In genomic region chr7:999149-999883, GRCh38 we compare ENCODE assay signal across 34 cellular contexts. TPM values are rescaled to one million over a fixed set of nuclear protein-coding genes. Genes with fewer than 3 reads are reported as not detected.
DNase-seq lines count a peak whose midpoint lies in the region; ATAC-seq and TF ChIP-seq lines count a peak whose summit lies in the region.
"Had no signal": no experiment of that assay in that cellular context is flagged by ENCODE, and none has a peak within 500 bp of the region (broad histone marks: within the 10 kb centered on the region; RNA-seq: fewer than 3 reads in every experiment).

No MANE protein-coding gene starts in this region.

- H3K4me1 Mint-ChIP-seq in endodermal cell = no peaks in the 10 kb centered on the region
- H3K4me1 Mint-ChIP-seq in stimulated activated naive B cell treated with anti-CD40 and anti-IgM and Interleukin-4, amounts not matched to agents 10 μg/mL and 1 μg/mL and 100 μg/mL, for 72 hours = peaks cover 18 to 30% of the 10 kb centered on the region in 2 donors
- H3K4me1 Mint-ChIP-seq: activated CD8-positive, alpha-beta memory T cell treated with anti-CD3 and anti-CD28 coated beads, Interleukin-2, amount 10 ng/mL, durations not matched to agents 7 days and 5 days had no signal

- intact Hi-C loops in testis (cut with DNase I; ENCODE audit: low total_unique reads) = loop anchor here (10.0 kb wide), 1 partner anchor 175 kb away; no protein-coding TSS in a partner anchor

- TF ChIP-seq POLR2A in testis (IDR thresholded peaks at IDR 0.05) = no peak

- no peaks in the 10 kb centered on the region; the same call in 1 of the 2 replicates for H3F3A ChIP-seq in OCI-LY1 (ENCODE audit: insufficient read depth, low read length)

- H3K4me3 Mint-ChIP-seq in endodermal cell = no peak overlapping the region
- H3K4me3 Mint-ChIP-seq in stimulated activated naive B cell treated with anti-CD40 and anti-IgM and Interleukin-4, amounts not matched to agents 10 μg/mL and 1 μg/mL and 100 μg/mL, for 72 hours = no peak overlapping the region
- H3K4me3 Mint-ChIP-seq: activated CD8-positive, alpha-beta memory T cell treated with anti-CD3 and anti-CD28 coated beads, Interleukin-2, amount 10 ng/mL, durations not matched to agents 7 days and 5 days; activated T-cell treated with anti-CD3 and anti-CD28 coated beads, Interleukin-2, amount 50 U/mL, for 72 hours; CD14-positive monocyte; natural killer cell treated with Interleukin-12 subunit alpha and Interleukin-12 subunit beta and Interleukin-15 and Interleukin-18, amount 100 ng/mL, for 72 hours had no signal

- H3K4me2 ChIP-seq in OCI-LY1 (ENCODE audit: low read length) = no peak overlapping the region; the same call in 1 of the 2 replicates

- no peak overlapping the region for H2AFZ ChIP-seq in OCI-LY1 (ENCODE audit: low read length)

- no peaks in the 10 kb centered on the region for H3K9me2 ChIP-seq in OCI-LY1 (ENCODE audit: low read depth, low read length)

- no peaks in the 10 kb centered on the region for H3K79me2 ChIP-seq in OCI-LY1 (ENCODE audit: insufficient read depth, low read length)

- H3K27ac Mint-ChIP-seq in endodermal cell = no peak overlapping the region
- peak overlapping the region; percentile 52 for H3K27ac Mint-ChIP-seq in stimulated activated naive B cell treated with anti-CD40 and anti-IgM and Interleukin-4, amounts not matched to agents 10 μg/mL and 1 μg/mL and 100 μg/mL, for 72 hours
- H3K27ac Mint-ChIP-seq: activated T-cell treated with anti-CD3 and anti-CD28 coated beads, Interleukin-2, amount 50 U/mL, for 72 hours; CD14-positive monocyte; natural killer cell treated with Interleukin-12 subunit alpha and Interleukin-12 subunit beta and Interleukin-15 and Interleukin-18, amount 100 ng/mL, for 72 hours had no signal

- H3K9me3 ChIP-seq in OCI-LY1 (ENCODE audit: low read length) (no peaks in the 10 kb centered on the region), endodermal cell (ENCODE audit: control insufficient read depth, low read length) (no peaks in the 10 kb centered on the region), testis (no peaks in the 10 kb centered on the region)
- H3K9me3 ChIP-seq: gastroesophageal sphincter, suprapubic skin had no signal

- ATAC-seq in GM21360 (IDR thresholded peaks at IDR 0.05; ENCODE audit: unreplicated experiment) = peak; percentile 34
- ATAC-seq in stimulated activated naive B cell treated with anti-CD40 and anti-IgM and Interleukin-4, amounts not matched to agents 10 μg/mL and 1 μg/mL and 100 μg/mL, for 72 hours (replicated peaks) = no peak
- ATAC-seq in GM21367 (IDR thresholded peaks at IDR 0.05; ENCODE audit: unreplicated experiment) = no peak
- ATAC-seq in GM21619 (IDR thresholded peaks at IDR 0.05; ENCODE audit: unreplicated experiment) = no peak
- ATAC-seq: activated CD8-positive, alpha-beta memory T cell treated with anti-CD3 and anti-CD28 coated beads, Interleukin-2, amount 10 ng/mL, durations not matched to agents 7 days and 5 days; activated T-cell treated with anti-CD3 and anti-CD28 coated beads, Interleukin-2, amount 50 U/mL, for 72 hours; gastroesophageal sphincter; HepG2; left cardiac atrium; natural killer cell treated with Interleukin-12 subunit alpha and Interleukin-12 subunit beta and Interleukin-15 and Interleukin-18, amount 100 ng/mL, for 72 hours had no signal

- H3K9ac ChIP-seq in OCI-LY1 (ENCODE audit: low read length) (no peak overlapping the region; the same call in 1 of the 2 replicates), endodermal cell (ENCODE audit: extremely low read depth, low read length, poor library complexity, severe bottlenecking) (no peak overlapping the region)

- H3K36me3 ChIP-seq in OCI-LY1 (ENCODE audit: insufficient read depth, low read length) (peaks cover 5% of the 10 kb centered on the region; the same call in 1 of the 2 replicates), endodermal cell (ENCODE audit: control insufficient read depth, insufficient read depth, low read length) (peaks cover 9% of the 10 kb centered on the region), testis (ENCODE audit: low read depth, missing control alignments) (no peaks in the 10 kb centered on the region)

- H3K9me3 Mint-ChIP-seq in endodermal cell = no peaks in the 10 kb centered on the region
- no peaks in the 10 kb centered on the region for H3K9me3 Mint-ChIP-seq in stimulated activated naive B cell treated with anti-CD40 and anti-IgM and Interleukin-4, amounts not matched to agents 10 μg/mL and 1 μg/mL and 100 μg/mL, for 72 hours
- H3K9me3 Mint-ChIP-seq: activated T-cell treated with anti-CD3 and anti-CD28 coated beads, Interleukin-2, amount 50 U/mL, for 72 hours; natural killer cell treated with Interleukin-12 subunit alpha and Interleukin-12 subunit beta and Interleukin-15 and Interleukin-18, amount 100 ng/mL, for 72 hours had no signal

- no peak overlapping the region for H3K4me3 ChIP-seq in OCI-LY1 (ENCODE audit: low read depth, low read length, poor library complexity, severe bottlenecking)
- no peak overlapping the region for H3K4me3 ChIP-seq in endodermal cell (ENCODE audit: low read length)
- no peak overlapping the region for H3K4me3 ChIP-seq in testis
- H3K4me3 ChIP-seq: gastroesophageal sphincter, lung, suprapubic skin had no signal

- peaks cover 7% of the 10 kb centered on the region for H3K36me3 Mint-ChIP-seq in endodermal cell (ENCODE audit: low read depth)
- peaks cover 36 to 46% of the 10 kb centered on the region in 2 donors for H3K36me3 Mint-ChIP-seq in stimulated activated naive B cell treated with anti-CD40 and anti-IgM and Interleukin-4, amounts not matched to agents 10 μg/mL and 1 μg/mL and 100 μg/mL, for 72 hours
- H3K36me3 Mint-ChIP-seq: activated CD8-positive, alpha-beta memory T cell treated with anti-CD3 and anti-CD28 coated beads, Interleukin-2, amount 10 ng/mL, durations not matched to agents 7 days and 5 days; natural killer cell treated with Interleukin-12 subunit alpha and Interleukin-12 subunit beta and Interleukin-15 and Interleukin-18, amount 100 ng/mL, for 72 hours had no signal

- TF ChIP-seq CTCF in OCI-LY1 (IDR thresholded peaks at IDR 0.05; ENCODE audit: low read length) (no peak), endodermal cell (conservative IDR thresholded peaks at IDR 0.05) (no peak), testis (IDR thresholded peaks at IDR 0.05) (no peak)

- no peaks in the 10 kb centered on the region for H4K20me1 ChIP-seq in OCI-LY1 (ENCODE audit: insufficient read depth, low read length)

- H3K27me3 ChIP-seq in OCI-LY1 (ENCODE audit: insufficient read depth, low read length) = no peaks in the 10 kb centered on the region
- no peaks in the 10 kb centered on the region for H3K27me3 ChIP-seq in endodermal cell (ENCODE audit: control insufficient read depth, insufficient read depth, low read length, poor library complexity, severe bottlenecking)
- H3K27me3 ChIP-seq in testis = no peaks in the 10 kb centered on the region
- H3K27me3 ChIP-seq: gastroesophageal sphincter, suprapubic skin had no signal

- H3K4me1 ChIP-seq in OCI-LY1 (ENCODE audit: insufficient read depth, low read length, severe bottlenecking) (peaks cover 74% of the 10 kb centered on the region), endodermal cell (ENCODE audit: control insufficient read depth, insufficient read depth, low read length) (no peaks in the 10 kb centered on the region), testis (no peaks in the 10 kb centered on the region)
- H3K4me1 ChIP-seq: gastroesophageal sphincter had no signal

- DNase-seq in endodermal cell (no peak), testis (no peak), retina (no peak)
- no peak for DNase-seq in stimulated activated naive B cell treated with anti-CD40 and anti-IgM and Interleukin-4, amounts not matched to agents 10 μg/mL and 1 μg/mL and 100 μg/mL, for 72 hours
- DNase-seq: activated CD4-positive, alpha-beta T cell treated with anti-CD3 and anti-CD28 coated beads, Interleukin-2, amount 50 U/mL, for 4 hours; activated CD8-positive, alpha-beta memory T cell treated with anti-CD3 and anti-CD28 coated beads, Interleukin-2, amount 10 ng/mL, durations not matched to agents 7 days and 5 days; activated naive CD4-positive, alpha-beta T cell; activated T-cell treated with anti-CD3 and anti-CD28 coated beads, Interleukin-2, amount 50 U/mL, for 72 hours; cerebellar nuclear complex; DMS79; GF-D8; HCEC 1CT; hippocampal formation; Kasumi-1; left cardiac atrium; NCI-H1436; NCI-H2107; NCI-H748 treated with DMSO at 0.1 percent for 48 hours; stimulated activated CD4-positive, alpha-beta T cell treated with anti-CD3 and anti-CD28 coated beads, Interleukin-15, amount 100 ng/mL, for 24 hours; stimulated activated CD4-positive, alpha-beta T cell treated with anti-CD3 and anti-CD28 coated beads, Interleukin-4, amount 100 ng/mL, for 4 hours had no signal

- 88 to 91% methylated on average over 11 to 28 of the region's 28 CpGs for WGBS in endodermal cell (ENCODE audit: insufficient coverage in 1 of 2, insufficient read length in 1 of 2), 2 experiments
- 87 to 90% methylated on average over 26 to 28 of the region's 28 CpGs for WGBS in testis, 2 donors

- H3K27ac ChIP-seq in OCI-LY1 (ENCODE audit: low read depth, low read length, poor library complexity, severe bottlenecking) (peak overlapping the region; percentile 89), endodermal cell (ENCODE audit: low read depth, low read length) (peak overlapping the region; percentile 60), testis (no peak overlapping the region)
- H3K27ac ChIP-seq: gastroesophageal sphincter, suprapubic skin had no signal

- no peaks in the 10 kb centered on the region for H3K27me3 Mint-ChIP-seq in endodermal cell (ENCODE audit: insufficient read depth)
- H3K27me3 Mint-ChIP-seq in stimulated activated naive B cell treated with anti-CD40 and anti-IgM and Interleukin-4, amounts not matched to agents 10 μg/mL and 1 μg/mL and 100 μg/mL, for 72 hours = no peaks in the 10 kb centered on the region
- H3K27me3 Mint-ChIP-seq: activated CD8-positive, alpha-beta memory T cell treated with anti-CD3 and anti-CD28 coated beads, Interleukin-2, amount 10 ng/mL, durations not matched to agents 7 days and 5 days; natural killer cell treated with Interleukin-12 subunit alpha and Interleukin-12 subunit beta and Interleukin-15 and Interleukin-18, amount 100 ng/mL, for 72 hours had no signal

RNA-seq across cellular contexts. Expression of gene CYP2W1, which starts 16.3 kb away (rescaled TPM):
- total RNA-seq in endodermal cell = not detected
- polyA plus RNA-seq in endodermal cell (2013, experiment 1 of 2) = not detected
- not detected for polyA plus RNA-seq in endodermal cell (2013, experiment 2 of 2)
- total RNA-seq in testis = 1 to 10 TPM in 1 of 2 donors, under 1 TPM in 1; 0.71 to 1.2 TPM
- polyA plus RNA-seq in testis (ENCODE audit: insufficient read depth, low read depth, low replicate concordance) = 0.61 TPM
- total RNA-seq: activated CD8-positive, alpha-beta memory T cell treated with anti-CD3 and anti-CD28 coated beads, Interleukin-2, amount 10 ng/mL, durations not matched to agents 7 days and 5 days; activated T-cell treated with anti-CD3 and anti-CD28 coated beads, Interleukin-2, amount 50 U/mL, for 72 hours; fibroblast of lung; gastroesophageal sphincter; left cardiac atrium; natural killer cell treated with Interleukin-12 subunit alpha and Interleukin-12 subunit beta and Interleukin-15 and Interleukin-18, amount 100 ng/mL, for 72 hours; osteocyte; SK-MEL-5; T-helper 1 cell treated with Interleukin-12 subunit alpha and Interleukin-12 subunit beta and Interleukin-4 antibody, amounts not matched to agents 30 ng/mL and 1 ng/mL, for 36 hours had no signal
- polyA plus RNA-seq: CD14-positive monocyte, fibroblast of lung had no signal

RNA-seq across cellular contexts. Expression of gene COX19, which starts 24.0 kb away (rescaled TPM):
- total RNA-seq in endodermal cell = 10 to 100 TPM; 15.0 to 18.5 TPM
- polyA plus RNA-seq in endodermal cell (2013, experiment 1 of 2) = 11.1 TPM
- polyA plus RNA-seq in endodermal cell (2013, experiment 2 of 2) = 9.6 TPM
- total RNA-seq in testis = 10 to 100 TPM; 21.6 to 23.5 TPM
- 8.8 TPM for polyA plus RNA-seq in testis (ENCODE audit: insufficient read depth, low read depth, low replicate concordance)

RNA-seq across cellular contexts. Expression of gene ADAP1, which starts 44.8 kb away (rescaled TPM):
- total RNA-seq in endodermal cell (1 to 10 TPM; 3.8 to 6.5 TPM), testis (10 to 100 TPM in 1 of 2 donors, 1 to 10 TPM in 1; 6.1 to 10.9 TPM)
- polyA plus RNA-seq in endodermal cell (2013, experiment 1 of 2) = 1.4 TPM
- 1.2 TPM for polyA plus RNA-seq in endodermal cell (2013, experiment 2 of 2)
- 2.4 TPM for polyA plus RNA-seq in testis (ENCODE audit: insufficient read depth, low read depth, low replicate concordance)

RNA-seq across cellular contexts. Expression of gene GPR146, which starts 45.0 kb away (rescaled TPM):
- total RNA-seq in endodermal cell (under 1 TPM; 0.66 to 0.75 TPM), testis (10 to 100 TPM; 14.2 to 14.4 TPM)
- polyA plus RNA-seq in endodermal cell (2013, experiment 1 of 2) = 1.1 TPM
- polyA plus RNA-seq in endodermal cell (2013, experiment 2 of 2) = 1.7 TPM
- 5.3 TPM for polyA plus RNA-seq in testis (ENCODE audit: insufficient read depth, low read depth, low replicate concordance)

Comparison
In these comparisons a context has a peak if more than half of its experiments do, and no peak if none do; other contexts are left out.
1. H3K27ac ChIP-seq: peak in OCI-LY1 (single experiment) and endodermal cell (single experiment); none in testis (0 of 2).